In the genomic region with DNA sequence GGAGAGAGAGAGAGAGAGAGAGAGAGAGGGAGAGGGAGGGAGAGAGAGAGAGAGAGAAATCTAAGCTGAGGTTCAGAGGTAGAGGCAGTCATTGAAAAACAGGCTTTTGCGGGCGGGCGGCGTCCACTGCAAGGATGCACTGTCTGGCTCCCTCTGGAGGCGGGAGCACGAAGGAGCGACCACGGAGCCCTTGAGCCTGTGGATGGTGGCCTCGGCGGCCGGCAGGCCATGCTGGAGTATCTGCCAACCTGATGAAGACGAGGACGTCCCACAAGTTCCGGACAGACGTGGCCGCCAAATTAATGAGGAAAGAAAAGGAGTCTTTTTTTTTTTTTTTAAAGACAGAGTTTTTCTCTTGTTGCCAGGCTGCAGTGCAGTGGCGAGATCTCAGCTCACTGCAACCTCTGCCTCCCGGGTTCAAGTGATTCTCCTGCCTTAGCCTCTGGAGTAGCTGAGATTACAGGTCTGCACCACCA, we compare ENCODE assay signal across 8 cellular contexts. TPM values are rescaled to one million over a fixed set of nuclear protein-coding genes. Genes with fewer than 3 reads are reported as not detected.
DNase-seq lines count a peak whose midpoint lies in the region; ATAC-seq and TF ChIP-seq lines count a peak whose summit lies in the region.

No MANE protein-coding gene starts in this region.

- peaks cover 2% of the 10 kb centered on the region for H3K27me3 Mint-ChIP-seq in activated T-helper 1 cell treated with anti-CD3 and anti-CD28 coated beads, Interleukin-12 subunit alpha, Interleukin-12 subunit beta, Interleukin-2, Interleukin-4 antibody, amounts not matched to agents 30 ng/mL and 10 ng/mL and 1 ng/mL, durations not matched to agents 14 hours and 24 hours and 36 hours (ENCODE audit: insufficient read depth)
- peaks cover 6% of the 10 kb centered on the region for H3K27me3 Mint-ChIP-seq in neural progenitor cell (ENCODE audit: insufficient read depth, low read depth)

- POLR2A ChIA-PET in BJ (lab: Charles Lee): no interaction called here

- intact Hi-C loops in activated T-helper 1 cell treated with anti-CD3 and anti-CD28 coated beads, Interleukin-12 subunit alpha, Interleukin-12 subunit beta, Interleukin-2, Interleukin-4 antibody, amounts not matched to agents 30 ng/mL and 10 ng/mL and 1 ng/mL, durations not matched to agents 14 hours and 24 hours and 36 hours (cut with micrococcal nuclease): loop anchor here (1.0 kb wide), 1 partner anchor 293 kb away; no protein-coding TSS in a partner anchor

- no peaks in the 10 kb centered on the region for H3K79me2 ChIP-seq in neural progenitor cell (ENCODE audit: low read depth)

- H3K36me3 ChIP-seq in BJ (ENCODE audit: control insufficient read depth, insufficient read depth, low read length) (no peaks in the 10 kb centered on the region), neural progenitor cell (no peaks in the 10 kb centered on the region)

- H3F3A ChIP-seq in neural progenitor cell (ENCODE audit: low read depth): no peaks in the 10 kb centered on the region

- peak overlapping the region; percentile 57 for H3K4me2 ChIP-seq in neural progenitor cell

- peak overlapping the region; percentile 55 for H3K27ac Mint-ChIP-seq in activated T-helper 1 cell treated with anti-CD3 and anti-CD28 coated beads, Interleukin-12 subunit alpha, Interleukin-12 subunit beta, Interleukin-2, Interleukin-4 antibody, amounts not matched to agents 30 ng/mL and 10 ng/mL and 1 ng/mL, durations not matched to agents 14 hours and 24 hours and 36 hours
- H3K27ac Mint-ChIP-seq in neural progenitor cell: no peak overlapping the region

- peak; percentile 71 for TF ChIP-seq RAD21 in Ishikawa (IDR thresholded peaks at IDR 0.05; ENCODE audit: low read depth)

- peak overlapping the region; percentile 98 for H2AFZ ChIP-seq in neural progenitor cell (replicated peaks)

- TF ChIP-seq EP300 in Ishikawa (IDR thresholded peaks at IDR 0.05; ENCODE audit: borderline replicate concordance): no peak

- no peaks in the 10 kb centered on the region for H4K20me1 ChIP-seq in neural progenitor cell (ENCODE audit: low read depth)

- no peak overlapping the region for H3K9ac ChIP-seq in neural progenitor cell

- TF ChIP-seq CTCF in BJ (IDR thresholded peaks at IDR 0.05; ENCODE audit: insufficient read depth, low read depth, low read length) (peak; percentile 90), fibroblast of pulmonary artery (IDR thresholded peaks at IDR 0.05; ENCODE audit: low read length, missing control alignments) (peak; percentile 77), neural progenitor cell (IDR thresholded peaks at IDR 0.05) (peak; percentile 81)

- peaks cover 17% of the 10 kb centered on the region for H3K4me1 Mint-ChIP-seq in activated T-helper 1 cell treated with anti-CD3 and anti-CD28 coated beads, Interleukin-12 subunit alpha, Interleukin-12 subunit beta, Interleukin-2, Interleukin-4 antibody, amounts not matched to agents 30 ng/mL and 10 ng/mL and 1 ng/mL, durations not matched to agents 14 hours and 24 hours and 36 hours (ENCODE audit: low read depth)
- no peaks in the 10 kb centered on the region for H3K4me1 Mint-ChIP-seq in neural progenitor cell

- H3K27me3 ChIP-seq in BJ (ENCODE audit: control insufficient read depth, insufficient read depth, low read length) (no peaks in the 10 kb centered on the region), neural progenitor cell (no peaks in the 10 kb centered on the region)

- DNase-seq in BJ (ENCODE audit: low read depth) (peak; percentile 14), RKO (ENCODE audit: low spot score) (peak; percentile 75), fibroblast of pulmonary artery (ENCODE audit: low read depth) (peak; percentile 84), neural progenitor cell (ENCODE audit: low spot score) (peak; percentile 90)
- peak; percentile 69 for DNase-seq in activated T-helper 1 cell treated with anti-CD3 and anti-CD28 coated beads, Interleukin-12 subunit alpha, Interleukin-12 subunit beta, Interleukin-2, Interleukin-4 antibody, amounts not matched to agents 30 ng/mL and 10 ng/mL and 1 ng/mL, durations not matched to agents 14 hours and 24 hours and 36 hours (ENCODE audit: low spot score)
- DNase-seq in stimulated activated naive CD8-positive, alpha-beta T cell treated with anti-CD3 and anti-CD28 coated beads, Interleukin-15, Interleukin-2, amounts not matched to agents 100 U/mL and 50 U/mL, for 24 hours: peak; percentile 84

- CTCF ChIA-PET in BJ (lab: Yijun Ruan, JAX): interaction anchor here (0.6 to 4.3 kb wide), 26 partner anchors 9 to 1452 kb away, joined by 3 to 22 read pairs (median 4); partner anchors contain the start of genes CCNB1 and SLC30A5

- no peak overlapping the region for H3K4me3 ChIP-seq in BJ (ENCODE audit: low read depth, low read length)
- peak overlapping the region; percentile 17 for H3K4me3 ChIP-seq in fibroblast of pulmonary artery (replicated peaks; ENCODE audit: low read depth, low read length)
- no peak overlapping the region for H3K4me3 ChIP-seq in neural progenitor cell

- H3K4me1 ChIP-seq in neural progenitor cell: no peaks in the 10 kb centered on the region

- H3K27ac ChIP-seq in neural progenitor cell: no peak overlapping the region

- H3K9me3 Mint-ChIP-seq in activated T-helper 1 cell treated with anti-CD3 and anti-CD28 coated beads, Interleukin-12 subunit alpha, Interleukin-12 subunit beta, Interleukin-2, Interleukin-4 antibody, amounts not matched to agents 30 ng/mL and 10 ng/mL and 1 ng/mL, durations not matched to agents 14 hours and 24 hours and 36 hours: no peaks in the 10 kb centered on the region
- H3K9me3 Mint-ChIP-seq in neural progenitor cell: no peaks in the 10 kb centered on the region

- peaks cover 4% of the 10 kb centered on the region for H3K36me3 Mint-ChIP-seq in activated T-helper 1 cell treated with anti-CD3 and anti-CD28 coated beads, Interleukin-12 subunit alpha, Interleukin-12 subunit beta, Interleukin-2, Interleukin-4 antibody, amounts not matched to agents 30 ng/mL and 10 ng/mL and 1 ng/mL, durations not matched to agents 14 hours and 24 hours and 36 hours (ENCODE audit: low read depth)
- H3K36me3 Mint-ChIP-seq in neural progenitor cell: no peaks in the 10 kb centered on the region

- H3K4me3 Mint-ChIP-seq in activated T-helper 1 cell treated with anti-CD3 and anti-CD28 coated beads, Interleukin-12 subunit alpha, Interleukin-12 subunit beta, Interleukin-2, Interleukin-4 antibody, amounts not matched to agents 30 ng/mL and 10 ng/mL and 1 ng/mL, durations not matched to agents 14 hours and 24 hours and 36 hours: no peak overlapping the region
- H3K4me3 Mint-ChIP-seq in neural progenitor cell: no peak overlapping the region

- ATAC-seq in GM19452 (IDR thresholded peaks at IDR 0.05; ENCODE audit: unreplicated experiment): peak; percentile 57
- ATAC-seq in stimulated activated naive CD8-positive, alpha-beta T cell treated with anti-CD3 and anti-CD28 coated beads, Interleukin-15, Interleukin-2, amounts not matched to agents 100 U/mL and 50 U/mL, for 24 hours: peak; percentile 79

- H3K9me3 ChIP-seq in neural progenitor cell (ENCODE audit: low read depth): no peaks in the 10 kb centered on the region

TF ChIP-seq in Ishikawa, 13 proteins besides CTCF, POLR2A, EP300 and RAD21 (continues in another document):
- TF ChIP-seq CEBPB (IDR thresholded peaks at IDR 0.05) (no peak), YY1 (IDR thresholded peaks at IDR 0.05; ENCODE audit: low read depth) (0 out of 2 replicates have a peak, but pooled peaks have one; percentile 23)

RNA-seq across cellular contexts. Expression of gene CCDC125, which starts 2.2 kb away (rescaled TPM):
- polyA plus RNA-seq in BJ (2011; rRNA removed): 1.8 and 3.1 TPM in 2 replicates
- polyA minus RNA-seq in BJ (2011; rRNA and poly(A)+ RNA removed): 1.4 and 2.0 TPM in 2 replicates
- 8.9 and 10.9 TPM in 2 replicates for total RNA-seq in activated T-helper 1 cell treated with anti-CD3 and anti-CD28 coated beads, Interleukin-12 subunit alpha, Interleukin-12 subunit beta, Interleukin-2, Interleukin-4 antibody, amounts not matched to agents 30 ng/mL and 10 ng/mL and 1 ng/mL, durations not matched to agents 14 hours and 24 hours and 36 hours
- 0.53 and 0.54 TPM in 2 replicates for total RNA-seq in neural progenitor cell (ENCODE audit: low replicate concordance)

RNA-seq across cellular contexts. Expression of gene AK6, which starts 34.5 kb away (rescaled TPM):
- polyA plus RNA-seq in BJ (2011; rRNA removed): 11.6 and 39.9 TPM in 2 replicates
- 2.2 and 5.6 TPM in 2 replicates for polyA minus RNA-seq in BJ (2011; rRNA and poly(A)+ RNA removed)
- total RNA-seq in activated T-helper 1 cell treated with anti-CD3 and anti-CD28 coated beads, Interleukin-12 subunit alpha, Interleukin-12 subunit beta, Interleukin-2, Interleukin-4 antibody, amounts not matched to agents 30 ng/mL and 10 ng/mL and 1 ng/mL, durations not matched to agents 14 hours and 24 hours and 36 hours: 59.0 and 62.3 TPM in 2 replicates
- 21.6 and 50.4 TPM in 2 replicates for total RNA-seq in neural progenitor cell (ENCODE audit: low replicate concordance)

RNA-seq across cellular contexts. Expression of gene TAF9, which starts 34.5 kb away (rescaled TPM):
- polyA plus RNA-seq in BJ (2011; rRNA removed): 76.4 and 140 TPM in 2 replicates
- 20.5 and 24.8 TPM in 2 replicates for polyA minus RNA-seq in BJ (2011; rRNA and poly(A)+ RNA removed)
- 60.0 and 65.0 TPM in 2 replicates for total RNA-seq in activated T-helper 1 cell treated with anti-CD3 and anti-CD28 coated beads, Interleukin-12 subunit alpha, Interleukin-12 subunit beta, Interleukin-2, Interleukin-4 antibody, amounts not matched to agents 30 ng/mL and 10 ng/mL and 1 ng/mL, durations not matched to agents 14 hours and 24 hours and 36 hours
- total RNA-seq in neural progenitor cell (ENCODE audit: low replicate concordance): 66.3 and 97.0 TPM in 2 replicates

RNA-seq across cellular contexts. Expression of gene RAD17, which starts 34.8 kb away (rescaled TPM):
- 18.0 and 23.2 TPM in 2 replicates for polyA plus RNA-seq in BJ (2011; rRNA removed)
- polyA minus RNA-seq in BJ (2011; rRNA and poly(A)+ RNA removed): 13.5 and 18.3 TPM in 2 replicates
- 22.0 and 26.9 TPM in 2 replicates for total RNA-seq in activated T-helper 1 cell treated with anti-CD3 and anti-CD28 coated beads, Interleukin-12 subunit alpha, Interleukin-12 subunit beta, Interleukin-2, Interleukin-4 antibody, amounts not matched to agents 30 ng/mL and 10 ng/mL and 1 ng/mL, durations not matched to agents 14 hours and 24 hours and 36 hours
- 32.3 and 51.6 TPM in 2 replicates for total RNA-seq in neural progenitor cell (ENCODE audit: low replicate concordance)

Comparison
In these comparisons a context has a peak if more than half of its experiments do, and no peak if none do; other contexts are left out.
1. DNase-seq: peak in every context shown above with its lines; median percentile 90 in neural progenitor cell; 84 in fibroblast of pulmonary artery; 84 in stimulated activated naive CD8-positive, alpha-beta T cell treated with anti-CD3 and anti-CD28 coated beads, Interleukin-15, Interleukin-2, amounts not matched to agents 100 U/mL and 50 U/mL, for 24 hours; 75 in RKO; 69 in activated T-helper 1 cell treated with anti-CD3 and anti-CD28 coated beads, Interleukin-12 subunit alpha, Interleukin-12 subunit beta, Interleukin-2, Interleukin-4 antibody, amounts not matched to agents 30 ng/mL and 10 ng/mL and 1 ng/mL, durations not matched to agents 14 hours and 24 hours and 36 hours; 14 in BJ.